8 cellular contexts compared by ENCODE assay signal in genomic region chr9:123225374-123225813, GRCh38. TPM values are rescaled to one million over a fixed set of nuclear protein-coding genes. Genes with fewer than 3 reads are reported as not detected.
DNase-seq lines count a peak whose midpoint lies in the region; ATAC-seq and TF ChIP-seq lines count a peak whose summit lies in the region.

No MANE protein-coding gene starts in this region.

- H3K27me3 ChIP-seq in SU-DHL-6 (ENCODE audit: low read length) (no peaks in the 10 kb centered on the region), adrenal gland (no peaks in the 10 kb centered on the region)

- peak overlapping the region; percentile 31 for H3K4me2 ChIP-seq in SU-DHL-6 (ENCODE audit: low read depth, low read length, poor library complexity, severe bottlenecking)

- peaks cover 24% of the 10 kb centered on the region for H4K20me1 ChIP-seq in SU-DHL-6 (ENCODE audit: low read depth, low read length)

- H3F3A ChIP-seq in SU-DHL-6 (ENCODE audit: insufficient read depth): peaks cover 39% of the 10 kb centered on the region

- TF ChIP-seq CTCF in SU-DHL-6 (IDR thresholded peaks at IDR 0.05; ENCODE audit: insufficient read depth, low read length, poor library complexity, severe bottlenecking): peak; percentile 50
- TF ChIP-seq CTCF in adrenal gland (IDR thresholded peaks at IDR 0.05): peak in 5 of 6 experiments; percentile 6 to 34 (median 31)
- no peak for TF ChIP-seq CTCF in coronary artery (IDR thresholded peaks at IDR 0.05)

- H3K79me2 ChIP-seq in SU-DHL-6 (ENCODE audit: insufficient read depth, low read length): peaks cover 98% of the 10 kb centered on the region

- no peak overlapping the region for H3K4me3 ChIP-seq in SU-DHL-6 (ENCODE audit: insufficient read depth, low read length, poor library complexity, severe bottlenecking)
- no peak overlapping the region for H3K4me3 ChIP-seq in adrenal gland
- no peak overlapping the region for H3K4me3 ChIP-seq in coronary artery

- H3K9me3 ChIP-seq in SU-DHL-6 (ENCODE audit: insufficient read depth, low read length) (no peaks in the 10 kb centered on the region), adrenal gland (replicated peaks in 1 of 3) (peaks cover 0 to 3% (median 0%) of the 10 kb centered on the region in 3 donors)

- intact Hi-C loops in adrenal gland (cut with DNase I): loop anchor here in 1 of 2 donors (10.0 kb wide), 1 partner anchor 141 kb away; no protein-coding TSS in a partner anchor

- 33 to 48% (median 41%) methylated on average over 4 of the region's 4 CpGs for WGBS in adrenal gland, 4 donors

- H2AFZ ChIP-seq in SU-DHL-6 (ENCODE audit: low read depth, low read length, severe bottlenecking): no peak overlapping the region

- DNase-seq in Caki2 (ENCODE audit: low read depth) (peak; percentile 45), GM19240 (ENCODE audit: insufficient read length, low spot score) (peak; percentile 65), adrenal gland (peak in 5 of 7 donors; percentile 18 to 56 (median 27)), islet precursor cell (peak; percentile 75), coronary artery (ENCODE audit: low spot score) (no peak)
- DNase-seq in stimulated activated CD4-positive, alpha-beta T cell treated with anti-CD3 and anti-CD28 coated beads, TNF-alpha, amount 100 ng/mL, for 1 hour (ENCODE audit: low read depth in 3 of 3, low spot score in 1 of 3): peak; percentile 8 to 32 (median 26)

- H3K36me3 ChIP-seq in SU-DHL-6 (ENCODE audit: low read length) (peaks cover 26% of the 10 kb centered on the region; the same call in 1 of the 2 replicates), adrenal gland (replicated peaks in 1 of 2) (no peaks in the 10 kb centered on the region)

- peak; percentile 82 for ATAC-seq in HG03280 (IDR thresholded peaks at IDR 0.05; ENCODE audit: unreplicated experiment)

- no peak for TF ChIP-seq POLR2A in adrenal gland (IDR thresholded peaks at IDR 0.05)

- H3K9me2 ChIP-seq in SU-DHL-6 (replicated peaks; ENCODE audit: insufficient read depth, low read length): no peaks in the 10 kb centered on the region

- peak overlapping the region; percentile 40 for H3K27ac ChIP-seq in SU-DHL-6 (ENCODE audit: low read depth, low read length)
- H3K27ac ChIP-seq in adrenal gland: no peak overlapping the region
- H3K27ac ChIP-seq in coronary artery: no peak overlapping the region

- in situ Hi-C loops in Caki2 (cut with HindIII; ENCODE audit: low pct_unique_long_range_greater_than_20kb, low sequenced_read_pairs): no loop called here

- no peak overlapping the region for H3K9ac ChIP-seq in SU-DHL-6 (ENCODE audit: low read length)

- no peaks in the 10 kb centered on the region for H3K4me1 ChIP-seq in adrenal gland (replicated peaks in 1 of 2)

RNA-seq across cellular contexts. Expression of gene STRBP, which starts 43.0 kb away (rescaled TPM):
- 11.6 and 18.1 TPM in 2 replicates for total RNA-seq in Caki2 (2014; rRNA removed; shearing (Covaris generic); ENCODE audit: low replicate concordance)
- 10 to 100 TPM in 3 of 8 donors, 1 to 10 TPM in 5; 5.3 to 12.4 (median 8.1) TPM for total RNA-seq in adrenal gland
- 1 to 10 TPM; 4.2 to 8.6 (median 5.1) TPM for polyA plus RNA-seq in adrenal gland
